ENCODE assay signal across 1 cellular context in the genomic region with DNA sequence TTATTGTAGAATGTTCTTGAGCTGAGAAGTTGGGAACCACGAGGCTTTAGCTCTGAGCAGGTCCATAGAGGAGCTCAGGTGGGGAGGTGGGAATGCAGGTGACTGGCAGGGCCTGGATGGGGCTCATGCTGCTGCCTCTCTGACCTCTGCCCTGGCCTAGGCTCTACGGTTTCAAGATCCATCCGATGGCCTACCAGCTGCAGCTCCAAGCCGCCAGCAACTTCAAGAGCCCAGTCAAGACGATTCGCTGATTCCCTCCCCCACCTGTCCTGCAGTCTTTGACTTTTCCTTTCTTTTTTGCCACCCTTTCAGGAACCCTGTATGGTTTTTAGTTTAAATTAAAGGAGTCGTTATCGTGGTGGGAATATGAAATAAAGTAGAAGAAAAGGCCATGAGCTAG.
A peak's percentile ranks its signal among the peaks of the same experiment; 100 is the strongest.
TF ChIP-seq lines count a peak whose summit lies in the region.

A gene with protein sequence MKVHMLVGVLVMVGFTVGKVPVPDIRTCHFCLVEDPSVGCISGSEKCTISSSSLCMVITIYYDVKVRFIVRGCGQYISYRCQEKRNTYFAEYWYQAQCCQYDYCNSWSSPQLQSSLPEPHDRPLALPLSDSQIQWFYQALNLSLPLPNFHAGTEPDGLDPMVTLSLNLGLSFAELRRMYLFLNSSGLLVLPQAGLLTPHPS (plus strand): TSS at position 301 of the 400 bp plus-strand sequence. CDS start 975 bp downstream, outside the sequence.

TF ChIP-seq in HepG2, 621 proteins besides CTCF, POLR2A, EP300 and RAD21:
- peak; percentile 8 for TF ChIP-seq ZNF883 (CRISPR knock-in tag; IDR thresholded peaks at IDR 0.05; ENCODE audit: not compliant biosample characterization)
- 0 out of 2 replicates have a peak, but pooled peaks have one; percentile 3 for TF ChIP-seq RBFOX2 (IDR thresholded peaks at IDR 0.05; ENCODE audit: low read depth, low read length)
- TF ChIP-seq ARID2 (CRISPR knock-in tag; IDR thresholded peaks at IDR 0.05; ENCODE audit: borderline replicate concordance) = no peak
